33 cellular contexts compared by ENCODE assay signal in the genomic region with DNA sequence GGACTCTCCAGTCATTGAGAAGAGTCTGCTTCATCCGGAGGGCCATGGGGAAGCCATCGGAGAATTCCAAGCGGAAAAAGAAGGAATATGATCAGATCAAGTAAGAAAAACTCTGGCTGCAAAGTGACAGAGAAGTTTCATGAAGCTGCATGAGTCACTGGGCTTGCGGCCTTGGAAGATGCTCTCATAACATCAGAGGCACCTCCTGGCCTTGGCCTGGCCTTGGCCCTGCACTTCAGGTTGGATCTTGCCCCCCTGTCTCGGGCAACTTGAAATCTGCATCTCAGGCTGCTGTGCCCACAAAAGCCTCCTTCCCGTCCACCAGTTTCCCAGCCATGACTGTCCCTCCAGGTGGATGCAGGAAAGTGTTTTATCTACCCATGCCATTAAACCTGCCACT.
DNase-seq lines count a peak whose midpoint lies in the region; ATAC-seq and TF ChIP-seq lines count a peak whose summit lies in the region.
"Had no signal": no experiment of that assay in that cellular context is flagged by ENCODE, and none has a peak within 500 bp of the region (broad histone marks: within the 10 kb centered on the region; RNA-seq: fewer than 3 reads in every experiment).

No MANE protein-coding gene starts in this region.

- H4K20me1 ChIP-seq in GM23248 (ENCODE audit: insufficient read depth) = no peaks in the 10 kb centered on the region
- H4K20me1 ChIP-seq: BLaER1; BLaER1 treated with 17β-estradiol and CSF1 and Interleukin-3, amounts not matched to agents 10 nM and 100 nM had no signal

- H3K4me3 ChIP-seq in GM23248 (no peak overlapping the region), adrenal gland (no peak overlapping the region)
- H3K4me3 ChIP-seq: A549; BLaER1; BLaER1 treated with 17β-estradiol and CSF1 and Interleukin-3, amounts not matched to agents 10 nM and 100 nM had no signal

- peaks cover 19% of the 10 kb centered on the region for H3K27me3 Mint-ChIP-seq in activated CD4-positive, alpha-beta T cell treated with anti-CD3 and anti-CD28 coated beads for 36 hours

- H3K4me1 Mint-ChIP-seq in activated CD4-positive, alpha-beta T cell treated with anti-CD3 and anti-CD28 coated beads for 36 hours = no peaks in the 10 kb centered on the region
- H3K4me1 Mint-ChIP-seq: B cell; CD14-positive monocyte; CD4-positive, alpha-beta memory T cell; CD4-positive, CD25-positive, alpha-beta regulatory T cell; CD8-positive, alpha-beta memory T cell had no signal

- DNase-seq in NCI-H446 treated with DMSO at 0.1 percent for 48 hours (lab: John Stamatoyannopoulos, UW) (peak; percentile 34), NCI-H446 (lab: John Stamatoyannopoulos, UW) (no peak), GM23248 (peak; percentile 16), adrenal gland (peak; percentile 47 to 77 (median 66))
- DNase-seq in activated CD4-positive, alpha-beta T cell treated with anti-CD3 and anti-CD28 coated beads for 36 hours = no peak
- DNase-seq: 8988T; ACHN; AML-193; BE2C; C1 segment of cervical spinal cord; Caco-2; Calu3; CD4-positive, alpha-beta memory T cell; CD4-positive, alpha-beta T cell; CD4-positive, CD25-positive, alpha-beta regulatory T cell; CD8-positive, alpha-beta memory T cell; CD8-positive, alpha-beta T cell; COR-L47; DMS 273 treated with DMSO at 0.1 percent for 48 hours; DMS153; DMS53; DMS79; DMS79 treated with DMSO at 0.1 percent for 48 hours; DND-41; EL had no signal

- H3K36me3 Mint-ChIP-seq in activated CD4-positive, alpha-beta T cell treated with anti-CD3 and anti-CD28 coated beads for 36 hours (ENCODE audit: low read depth) = no peaks in the 10 kb centered on the region
- H3K36me3 Mint-ChIP-seq: CD14-positive monocyte; CD4-positive, alpha-beta memory T cell; CD4-positive, CD25-positive, alpha-beta regulatory T cell; CD8-positive, alpha-beta memory T cell; CD8-positive, alpha-beta T cell had no signal

- no peaks in the 10 kb centered on the region for H3K9me3 ChIP-seq in GM23248 (ENCODE audit: low read depth)
- H3K9me3 ChIP-seq in adrenal gland (replicated peaks in 1 of 3) = no peaks in the 10 kb centered on the region
- H3K9me3 ChIP-seq: A549, BE2C, BLaER1, Caco-2 had no signal

- no peaks in the 10 kb centered on the region for H3K9me2 ChIP-seq in GM23248 (ENCODE audit: insufficient read depth)

- H3K9me3 Mint-ChIP-seq in activated CD4-positive, alpha-beta T cell treated with anti-CD3 and anti-CD28 coated beads for 36 hours (ENCODE audit: low read depth) = no peaks in the 10 kb centered on the region
- H3K9me3 Mint-ChIP-seq: CD4-positive, alpha-beta T cell; CD8-positive, alpha-beta T cell had no signal

- ATAC-seq in activated CD4-positive, alpha-beta T cell treated with anti-CD3 and anti-CD28 coated beads for 36 hours = no peak
- no peak for ATAC-seq in activated CD4-positive, CD25-positive, alpha-beta regulatory T cell treated with anti-CD3 and anti-CD28 coated beads, Interleukin-2, amount 50 U/mL, for 24 hours
- ATAC-seq: A549; CD8-positive, alpha-beta T cell had no signal

- POLR2A ChIA-PET in activated CD4-positive, alpha-beta T cell treated with anti-CD3 and anti-CD28 coated beads for 36 hours (lab: Charles Lee) = no interaction called here

- CTCF ChIA-PET in activated CD4-positive, alpha-beta T cell treated with anti-CD3 and anti-CD28 coated beads for 36 hours (lab: Charles Lee) = no interaction called here

- no peak overlapping the region for H3K4me2 ChIP-seq in GM23248 (ENCODE audit: unreplicated experiment)
- H3K4me2 ChIP-seq: A549; BLaER1; BLaER1 treated with 17β-estradiol and CSF1 and Interleukin-3, amounts not matched to agents 10 nM and 100 nM had no signal

- no peak overlapping the region for H3K9ac ChIP-seq in GM23248
- H3K9ac ChIP-seq: BLaER1; BLaER1 treated with 17β-estradiol and CSF1 and Interleukin-3, amounts not matched to agents 10 nM and 100 nM had no signal

- in situ Hi-C loops in GM23248 (cut with MboI) = no loop called here

- H3K27ac ChIP-seq in GM23248 (no peak overlapping the region), adrenal gland (peak overlapping the region in 2 of 5 donors; percentile 22 to 54)
- H3K27ac ChIP-seq: 22Rv1; A549; BLaER1; BLaER1 treated with 17β-estradiol and CSF1 and Interleukin-3, amounts not matched to agents 10 nM and 100 nM; C4-2B had no signal

- intact Hi-C loops in adrenal gland (cut with DNase I) = no loop called here
- intact Hi-C loops in activated CD4-positive, alpha-beta T cell treated with anti-CD3 and anti-CD28 coated beads for 36 hours (cut with DNase I, micrococcal nuclease) = no loop called here

- no peaks in the 10 kb centered on the region for H3K79me2 ChIP-seq in GM23248 (ENCODE audit: insufficient read depth)

- TF ChIP-seq CTCF in adrenal gland (IDR thresholded peaks at IDR 0.05) = no peak

- no peaks in the 10 kb centered on the region for H3F3A ChIP-seq in GM23248 (ENCODE audit: insufficient read depth)

- H2AFZ ChIP-seq in GM23248 = no peak overlapping the region

- H3K36me3 ChIP-seq in GM23248 (ENCODE audit: low read depth) (no peaks in the 10 kb centered on the region), adrenal gland (replicated peaks in 1 of 2) (no peaks in the 10 kb centered on the region)
- H3K36me3 ChIP-seq: BE2C; BLaER1; BLaER1 treated with 17β-estradiol and CSF1 and Interleukin-3, amounts not matched to agents 10 nM and 100 nM had no signal

- H3K4me1 ChIP-seq in GM23248 (ENCODE audit: insufficient read depth) (no peaks in the 10 kb centered on the region), adrenal gland (replicated peaks in 1 of 2) (peaks cover 4 to 21% of the 10 kb centered on the region in 2 donors)
- H3K4me1 ChIP-seq: A549, BE2C, Caco-2 had no signal

- H3K27me3 ChIP-seq in GM23248 (replicated peaks; ENCODE audit: insufficient read depth) (no peaks in the 10 kb centered on the region; the same call in none of the 2 replicates), adrenal gland (no peaks in the 10 kb centered on the region)
- H3K27me3 ChIP-seq: BE2C; BLaER1; BLaER1 treated with 17β-estradiol and CSF1 and Interleukin-3, amounts not matched to agents 10 nM and 100 nM had no signal

- 25 to 28% methylated on average over 6 of the region's 6 CpGs for WGBS in GM23248 (ENCODE audit: low coverage in 1 of 2, low lambda C conversion rate in 2 of 2, missing lambda C conversion rate in 2 of 2), 2 experiments
- 36 to 55% (median 47%) methylated on average over 5 to 6 of the region's 6 CpGs for WGBS in adrenal gland, 4 donors

- no peak overlapping the region for H3K27ac Mint-ChIP-seq in activated CD4-positive, alpha-beta T cell treated with anti-CD3 and anti-CD28 coated beads for 36 hours
- H3K27ac Mint-ChIP-seq: B cell; CD14-positive monocyte; CD4-positive, alpha-beta memory T cell; CD4-positive, alpha-beta T cell; CD4-positive, CD25-positive, alpha-beta regulatory T cell; CD8-positive, alpha-beta T cell had no signal

- H3K4me3 Mint-ChIP-seq in activated CD4-positive, alpha-beta T cell treated with anti-CD3 and anti-CD28 coated beads for 36 hours = no peak overlapping the region
- H3K4me3 Mint-ChIP-seq: B cell; CD14-positive monocyte; CD4-positive, alpha-beta memory T cell; CD4-positive, alpha-beta T cell; CD4-positive, CD25-positive, alpha-beta regulatory T cell; CD8-positive, alpha-beta T cell had no signal

- TF ChIP-seq POLR2A in adrenal gland (IDR thresholded peaks at IDR 0.05) = no peak

Comparison
In these comparisons a context has a peak if more than half of its experiments do, and no peak if none do; other contexts are left out.
1. DNase-seq: peak in NCI-H446 treated with DMSO at 0.1 percent for 48 hours (single experiment), GM23248 (single experiment) and adrenal gland (7 of 7); none in NCI-H446 (0 of 2) and activated CD4-positive, alpha-beta T cell treated with anti-CD3 and anti-CD28 coated beads for 36 hours (single experiment).